In genomic region chr11:117860139-117860538, GRCh38 we compare ENCODE assay signal across 28 cellular contexts. TPM values are rescaled to one million over a fixed set of nuclear protein-coding genes. Genes with fewer than 3 reads are reported as not detected.
DNase-seq lines count a peak whose midpoint lies in the region; ATAC-seq and TF ChIP-seq lines count a peak whose summit lies in the region.
"Had no signal": no experiment of that assay in that cellular context is flagged by ENCODE, and none has a peak within 500 bp of the region (broad histone marks: within the 10 kb centered on the region; RNA-seq: fewer than 3 reads in every experiment).

No MANE protein-coding gene starts in this region.

- no peaks in the 10 kb centered on the region for H3K36me3 ChIP-seq in left ventricle myocardium inferior
- H3K36me3 ChIP-seq: SJSA1 had no signal

- no peaks in the 10 kb centered on the region for H3K27me3 ChIP-seq in left ventricle myocardium inferior (ENCODE audit: low read depth)
- H3K27me3 ChIP-seq: SJSA1 had no signal

- H3K27ac ChIP-seq in left ventricle myocardium inferior (replicated peaks) (peak overlapping the region; percentile 89), substantia nigra (ENCODE audit: low read depth, low read length, poor library complexity, severe bottlenecking) (no peak overlapping the region)
- H3K27ac ChIP-seq: HL-60, KMS-11, PC-9, SJSA1 had no signal

- H3K9me3 ChIP-seq in left ventricle myocardium inferior (replicated peaks), result no peaks in the 10 kb centered on the region
- H3K9me3 ChIP-seq: SJSA1 had no signal

- DNase-seq in left ventricle myocardium inferior (no peak), cardiac septum (ENCODE audit: low spot score) (no peak), mesenteric fat pad (ENCODE audit: low spot score) (peak; percentile 28), substantia nigra (lab: John Stamatoyannopoulos, UW) (no peak), midbrain (lab: John Stamatoyannopoulos, UW) (no peak)
- DNase-seq in stimulated activated CD8-positive, alpha-beta memory T cell treated with anti-CD3 and anti-CD28 coated beads, Interleukin-4, amount 100 ng/mL, for 48 hours, result peak; percentile 8
- DNase-seq: CD8-positive, alpha-beta memory T cell; DMS 273 treated with DMSO at 0.1 percent for 48 hours; DMS79; EL; GDM1; MM.1S; NCI-H2029 treated with DMSO at 0.1 percent for 48 hours; NCI-H446 treated with DMSO at 0.1 percent for 48 hours; NCI-H526; NCI-H82; PC-9; Right ventricle myocardium superior had no signal

- H3K4me1 ChIP-seq in left ventricle myocardium inferior, result peaks cover 90% of the 10 kb centered on the region
- H3K4me1 ChIP-seq: SJSA1 had no signal

- TF ChIP-seq CTCF in left ventricle myocardium inferior (IDR thresholded peaks at IDR 0.05; ENCODE audit: borderline replicate concordance), result no peak

- no peak overlapping the region for H3K4me3 ChIP-seq in left ventricle myocardium inferior
- H3K4me3 ChIP-seq: GM12878, PC-9, SJSA1 had no signal

- ATAC-seq in HG02588 (IDR thresholded peaks at IDR 0.05; ENCODE audit: unreplicated experiment), result no peak
- ATAC-seq: GM12878, HCT116 had no signal

- intact Hi-C loops in left ventricle myocardium inferior (cut with micrococcal nuclease), result no loop called here
- intact Hi-C loops in cardiac septum (cut with DNase I), result no loop called here

RNA-seq across cellular contexts. Expression of gene FXYD6, which starts 16.3 kb away (rescaled TPM):
- total RNA-seq in left ventricle myocardium inferior (30.2 TPM), cardiac septum (28.0 TPM), mesenteric fat pad (21.5 TPM)
- total RNA-seq: B cell had no signal

RNA-seq across cellular contexts. Expression of gene FXYD2, which starts 35.6 kb away (rescaled TPM):
- total RNA-seq in left ventricle myocardium inferior, result 1.3 TPM
- 1.6 TPM for total RNA-seq in cardiac septum
- 3.2 TPM for total RNA-seq in mesenteric fat pad
- total RNA-seq: A673, H4, PC-9, RPMI7951, SJSA1 had no signal

Comparison
In these comparisons a context has a peak if more than half of its experiments do, and no peak if none do; other contexts are left out.
1. DNase-seq: peak in mesenteric fat pad (single experiment) and stimulated activated CD8-positive, alpha-beta memory T cell treated with anti-CD3 and anti-CD28 coated beads, Interleukin-4, amount 100 ng/mL, for 48 hours (single experiment); none in left ventricle myocardium inferior (single experiment), cardiac septum (single experiment), substantia nigra (0 of 49) and midbrain (single experiment).